In genomic region chr11:60528934-60529333, GRCh38 we compare ENCODE assay signal across 11 cellular contexts.
DNase-seq lines count a peak whose midpoint lies in the region; ATAC-seq lines count a peak whose summit lies in the region.
"Had no signal": no experiment of that assay in that cellular context is flagged by ENCODE, and none has a peak within 500 bp of the region (broad histone marks: within the 10 kb centered on the region; RNA-seq: fewer than 3 reads in every experiment).

No MANE protein-coding gene starts in this region.

- DNase-seq in OCI-M1 (lab: John Stamatoyannopoulos, UW) (peak; percentile 53), NCI-H1105 (lab: John Stamatoyannopoulos, UW) (no peak), 8988T (no peak), ACHN (no peak)
- DNase-seq in stimulated activated CD4-positive, alpha-beta T cell treated with anti-CD3 and anti-CD28 coated beads, Interleukin-4, amount 100 ng/mL, for 4 hours, result no peak
- DNase-seq: activated T-cell treated with anti-CD3 and anti-CD28 coated beads for 4 hours, mammary epithelial cell, NCI-H1105 treated with DMSO at 0.1 percent for 48 hours, thyroid gland had no signal

- in situ Hi-C loops in ACHN (cut with HindIII; ENCODE audit: low pct_ligation_motif_present, low pct_unique_long_range_greater_than_20kb, low sequenced_read_pairs), result no loop called here

- ATAC-seq in GM19351 (IDR thresholded peaks at IDR 0.05; ENCODE audit: unreplicated experiment), result peak; percentile 80
- ATAC-seq in HG03103 (IDR thresholded peaks at IDR 0.05; ENCODE audit: low read depth, unreplicated experiment), result peak; percentile 74
